ENCODE assay signal across 2 cellular contexts in genomic region chr5:53424691-53425597, GRCh38.
TF ChIP-seq lines count a peak whose summit lies in the region.

No MANE protein-coding gene starts in this region.

TF ChIP-seq in IMR-90, 13 proteins besides CTCF, POLR2A, EP300 and RAD21:
- no peak for TF ChIP-seq USF2 (IDR thresholded peaks at IDR 0.05; ENCODE audit: low read depth, low read length)

TF ChIP-seq in K562, 482 proteins besides CTCF, POLR2A, EP300 and RAD21:
- no peak for TF ChIP-seq PBX2 (CRISPR knock-in tag; IDR thresholded peaks at IDR 0.05; ENCODE audit: low read depth)
- peak; percentile 35; the same call in 1 of the 2 replicates for TF ChIP-seq PBX2 (tag; conservative IDR thresholded peaks at IDR 0.05; ENCODE audit: low read depth)
- TF ChIP-seq SRF (CRISPR knock-in tag; IDR thresholded peaks at IDR 0.05), result no peak
- TF ChIP-seq FOXJ2 (tag; IDR thresholded peaks at IDR 0.05), result 0 out of 2 replicates have a peak, but pooled peaks have one; percentile 14
